In the genomic region with DNA sequence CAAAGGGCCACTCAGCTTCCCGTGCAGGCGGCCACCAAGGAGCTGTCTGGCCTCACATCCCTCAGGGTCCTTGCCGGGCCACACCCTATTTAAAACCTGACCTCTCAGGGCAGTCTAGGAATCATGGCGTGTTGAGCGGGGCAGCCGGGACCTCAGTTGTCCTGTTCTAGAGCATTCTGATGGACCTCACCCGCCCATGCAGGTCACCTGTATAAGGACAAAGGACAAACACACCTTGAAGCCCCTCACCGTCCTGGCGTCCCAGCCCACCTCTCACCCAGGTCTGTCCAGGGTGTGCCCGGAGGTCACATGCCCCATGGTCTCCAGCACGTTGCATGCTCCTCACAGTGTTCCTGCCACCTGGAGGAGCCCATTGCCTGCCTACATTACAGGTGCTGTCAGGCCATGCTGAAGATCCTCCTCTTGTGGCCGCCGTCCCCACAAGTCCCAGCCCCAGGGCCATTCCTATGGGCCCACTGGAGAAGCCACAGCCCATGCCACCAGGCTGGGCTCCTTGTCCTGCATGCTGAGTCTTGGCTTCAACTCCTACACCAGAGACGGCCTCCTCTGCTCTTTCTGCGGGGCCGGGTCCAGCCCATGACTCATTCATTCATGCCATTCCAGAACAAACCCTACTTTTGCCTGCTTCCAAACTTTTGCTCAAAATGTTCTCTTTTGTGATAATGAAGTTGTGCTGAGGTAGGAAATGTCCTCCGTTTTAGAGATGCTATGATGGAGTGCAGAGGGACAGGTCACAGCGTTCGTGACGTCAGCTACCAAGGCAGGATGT, we compare ENCODE assay signal across 15 cellular contexts. TPM values are rescaled to one million over a fixed set of nuclear protein-coding genes. Genes with fewer than 3 reads are reported as not detected.
DNase-seq lines count a peak whose midpoint lies in the region; ATAC-seq and TF ChIP-seq lines count a peak whose summit lies in the region.
"Had no signal": no experiment of that assay in that cellular context is flagged by ENCODE, and none has a peak within 500 bp of the region (broad histone marks: within the 10 kb centered on the region; RNA-seq: fewer than 3 reads in every experiment).

No MANE protein-coding gene starts in this region.

- H3K27me3 Mint-ChIP-seq in progenitor cell of endocrine pancreas, result no peaks in the 10 kb centered on the region
- H3K27me3 Mint-ChIP-seq: natural killer cell treated with Interleukin-12 subunit alpha and Interleukin-12 subunit beta and Interleukin-15 and Interleukin-18, amount 100 ng/mL, for 72 hours had no signal

- peaks cover 5% of the 10 kb centered on the region for H3K4me1 Mint-ChIP-seq in progenitor cell of endocrine pancreas (ENCODE audit: low read depth)

- H3K4me3 Mint-ChIP-seq in progenitor cell of endocrine pancreas (ENCODE audit: low read depth), result no peak overlapping the region
- H3K4me3 Mint-ChIP-seq: natural killer cell treated with Interleukin-12 subunit alpha and Interleukin-12 subunit beta and Interleukin-15 and Interleukin-18, amount 100 ng/mL, for 72 hours had no signal

- H3K27ac Mint-ChIP-seq in progenitor cell of endocrine pancreas, result no peak overlapping the region
- H3K27ac Mint-ChIP-seq: natural killer cell treated with Interleukin-12 subunit alpha and Interleukin-12 subunit beta and Interleukin-15 and Interleukin-18, amount 100 ng/mL, for 72 hours had no signal

- peak; percentile 48 for ATAC-seq in left lung
- ATAC-seq: natural killer cell treated with Interleukin-12 subunit alpha and Interleukin-12 subunit beta and Interleukin-15 and Interleukin-18, amount 100 ng/mL, for 72 hours had no signal

- H3K27me3 ChIP-seq in cardiac muscle cell (no peaks in the 10 kb centered on the region), left lung (no peaks in the 10 kb centered on the region)
- H3K27me3 ChIP-seq: suprapubic skin had no signal

- H3K36me3 ChIP-seq in cardiac muscle cell (no peaks in the 10 kb centered on the region), left lung (no peaks in the 10 kb centered on the region)
- H3K36me3 ChIP-seq: suprapubic skin had no signal

- peaks cover 43% of the 10 kb centered on the region for H3K4me1 ChIP-seq in cardiac muscle cell (ENCODE audit: low read depth)
- no peaks in the 10 kb centered on the region for H3K4me1 ChIP-seq in left lung

- DNase-seq in cardiac muscle cell (ENCODE audit: low read depth in 1 of 2, low spot score in 1 of 2) (peak in 1 of 2 donors; percentile 71), cardiac septum (ENCODE audit: low spot score) (no peak), cerebellum (ENCODE audit: low spot score) (peak; percentile 53), left lung (peak in 1 of 2 donors; percentile 71), COLO829 (ENCODE audit: low spot score) (no peak), pons (ENCODE audit: low spot score) (no peak), globus pallidus (ENCODE audit: low spot score) (no peak), progenitor cell of endocrine pancreas (ENCODE audit: low spot score, unreplicated experiment) (no peak)
- DNase-seq: NCI-H2171, small intestine had no signal

- intact Hi-C loops in cardiac septum (cut with DNase I) (no loop called here), left lung (cut with DNase I) (no loop called here)

- no peak for TF ChIP-seq CTCF in cardiac muscle cell (IDR thresholded peaks at IDR 0.05; ENCODE audit: low read depth, low read length)
- TF ChIP-seq CTCF in left lung (IDR thresholded peaks at IDR 0.05), result no peak
- no peak for TF ChIP-seq CTCF in progenitor cell of endocrine pancreas (IDR thresholded peaks at IDR 0.05; ENCODE audit: unreplicated experiment)

- H3K9me3 Mint-ChIP-seq in progenitor cell of endocrine pancreas (ENCODE audit: low read depth), result no peaks in the 10 kb centered on the region
- H3K9me3 Mint-ChIP-seq: natural killer cell treated with Interleukin-12 subunit alpha and Interleukin-12 subunit beta and Interleukin-15 and Interleukin-18, amount 100 ng/mL, for 72 hours had no signal

- H3K4me3 ChIP-seq in cardiac muscle cell, result no peak overlapping the region
- H3K4me3 ChIP-seq in left lung, result no peak overlapping the region
- H3K4me3 ChIP-seq: SK-N-MC, suprapubic skin had no signal

- H3K27ac ChIP-seq in cardiac muscle cell (peak overlapping the region; percentile 97), left lung (no peak overlapping the region)
- H3K27ac ChIP-seq: SK-N-MC, suprapubic skin had no signal

- no peaks in the 10 kb centered on the region for H3K9me3 ChIP-seq in cardiac muscle cell (ENCODE audit: low read depth)
- no peaks in the 10 kb centered on the region for H3K9me3 ChIP-seq in left lung
- H3K9me3 ChIP-seq: suprapubic skin had no signal

- peaks cover 2% of the 10 kb centered on the region for H3K36me3 Mint-ChIP-seq in progenitor cell of endocrine pancreas (ENCODE audit: insufficient read depth)
- H3K36me3 Mint-ChIP-seq: natural killer cell treated with Interleukin-12 subunit alpha and Interleukin-12 subunit beta and Interleukin-15 and Interleukin-18, amount 100 ng/mL, for 72 hours had no signal

RNA-seq across cellular contexts. Expression of a gene that starts 46.3 kb away (rescaled TPM):
- 126 and 196 TPM in 2 replicates for total RNA-seq in cardiac muscle cell
- polyA plus RNA-seq in cardiac muscle cell, result 135 and 141 TPM in 2 replicates
- 16.8 TPM for total RNA-seq in cardiac septum
- 17.9 TPM for total RNA-seq in cerebellum
- 10 to 100 TPM; 25.2 to 38.7 TPM for total RNA-seq in left lung
- 61.3 and 67.0 TPM in 2 replicates for total RNA-seq in progenitor cell of endocrine pancreas

RNA-seq across cellular contexts. Expression of a gene that starts 49.0 kb away (rescaled TPM):
- total RNA-seq in cardiac muscle cell (17.1 and 28.4 TPM in 2 replicates), cardiac septum (4.4 TPM), cerebellum (10.1 TPM), left lung (10 to 100 TPM; 11.2 to 14.2 TPM), progenitor cell of endocrine pancreas (4.6 and 5.6 TPM in 2 replicates)
- 22.0 and 24.3 TPM in 2 replicates for polyA plus RNA-seq in cardiac muscle cell
- total RNA-seq: A172, HT1080 had no signal
